1 cellular context compared by ENCODE assay signal in the genomic region with DNA sequence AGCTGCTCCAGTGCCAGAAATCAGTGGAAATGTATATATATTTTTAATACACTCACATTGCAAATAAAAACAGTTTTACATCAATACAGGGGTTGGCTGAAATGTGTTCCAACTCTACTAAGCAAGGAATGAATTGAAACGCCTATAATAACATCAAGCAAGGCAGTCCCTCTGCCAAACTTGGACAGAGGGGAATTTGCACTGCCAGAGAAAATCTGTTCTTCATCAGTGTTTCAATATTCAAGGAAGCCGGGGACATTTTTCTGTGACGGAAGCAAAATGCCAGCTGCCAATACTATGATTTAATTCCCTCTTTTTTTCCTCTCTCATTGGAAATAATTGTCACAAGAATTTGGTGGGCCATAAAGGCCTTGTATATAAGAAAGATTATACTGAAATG.
TF ChIP-seq lines count a peak whose summit lies in the region.

No MANE protein-coding gene starts in this region.

TF ChIP-seq in SK-N-SH, 30 proteins besides CTCF, POLR2A, EP300 and RAD21 (continued from another document):
- TF ChIP-seq, protein P1, sequence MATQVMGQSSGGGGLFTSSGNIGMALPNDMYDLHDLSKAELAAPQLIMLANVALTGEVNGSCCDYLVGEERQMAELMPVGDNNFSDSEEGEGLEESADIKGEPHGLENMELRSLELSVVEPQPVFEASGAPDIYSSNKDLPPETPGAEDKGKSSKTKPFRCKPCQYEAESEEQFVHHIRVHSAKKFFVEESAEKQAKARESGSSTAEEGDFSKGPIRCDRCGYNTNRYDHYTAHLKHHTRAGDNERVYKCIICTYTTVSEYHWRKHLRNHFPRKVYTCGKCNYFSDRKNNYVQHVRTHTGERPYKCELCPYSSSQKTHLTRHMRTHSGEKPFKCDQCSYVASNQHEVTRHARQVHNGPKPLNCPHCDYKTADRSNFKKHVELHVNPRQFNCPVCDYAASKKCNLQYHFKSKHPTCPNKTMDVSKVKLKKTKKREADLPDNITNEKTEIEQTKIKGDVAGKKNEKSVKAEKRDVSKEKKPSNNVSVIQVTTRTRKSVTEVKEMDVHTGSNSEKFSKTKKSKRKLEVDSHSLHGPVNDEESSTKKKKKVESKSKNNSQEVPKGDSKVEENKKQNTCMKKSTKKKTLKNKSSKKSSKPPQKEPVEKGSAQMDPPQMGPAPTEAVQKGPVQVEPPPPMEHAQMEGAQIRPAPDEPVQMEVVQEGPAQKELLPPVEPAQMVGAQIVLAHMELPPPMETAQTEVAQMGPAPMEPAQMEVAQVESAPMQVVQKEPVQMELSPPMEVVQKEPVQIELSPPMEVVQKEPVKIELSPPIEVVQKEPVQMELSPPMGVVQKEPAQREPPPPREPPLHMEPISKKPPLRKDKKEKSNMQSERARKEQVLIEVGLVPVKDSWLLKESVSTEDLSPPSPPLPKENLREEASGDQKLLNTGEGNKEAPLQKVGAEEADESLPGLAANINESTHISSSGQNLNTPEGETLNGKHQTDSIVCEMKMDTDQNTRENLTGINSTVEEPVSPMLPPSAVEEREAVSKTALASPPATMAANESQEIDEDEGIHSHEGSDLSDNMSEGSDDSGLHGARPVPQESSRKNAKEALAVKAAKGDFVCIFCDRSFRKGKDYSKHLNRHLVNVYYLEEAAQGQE (IDR thresholded peaks at IDR 0.05; ENCODE audit: low read depth, low read length), result no peak
- no peak for TF ChIP-seq SIN3A (IDR thresholded peaks at IDR 0.05; ENCODE audit: borderline replicate concordance, low read depth, low read length)
- no peak for TF ChIP-seq PBX3 (IDR thresholded peaks at IDR 0.05)
- TF ChIP-seq, protein P2, sequence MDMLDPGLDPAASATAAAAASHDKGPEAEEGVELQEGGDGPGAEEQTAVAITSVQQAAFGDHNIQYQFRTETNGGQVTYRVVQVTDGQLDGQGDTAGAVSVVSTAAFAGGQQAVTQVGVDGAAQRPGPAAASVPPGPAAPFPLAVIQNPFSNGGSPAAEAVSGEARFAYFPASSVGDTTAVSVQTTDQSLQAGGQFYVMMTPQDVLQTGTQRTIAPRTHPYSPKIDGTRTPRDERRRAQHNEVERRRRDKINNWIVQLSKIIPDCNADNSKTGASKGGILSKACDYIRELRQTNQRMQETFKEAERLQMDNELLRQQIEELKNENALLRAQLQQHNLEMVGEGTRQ (IDR thresholded peaks at IDR 0.05; ENCODE audit: borderline replicate concordance, low read depth, low read length), result no peak
- no peak for TF ChIP-seq TEAD4 (IDR thresholded peaks at IDR 0.05; ENCODE audit: borderline replicate concordance, insufficient read depth)
- TF ChIP-seq USF1 (IDR thresholded peaks at IDR 0.05; ENCODE audit: borderline replicate concordance, low read depth), result no peak
- no peak for TF ChIP-seq RXRA (IDR thresholded peaks at IDR 0.05; ENCODE audit: borderline replicate concordance, low read depth)
- TF ChIP-seq ELF1 (IDR thresholded peaks at IDR 0.05), result no peak
- TF ChIP-seq TAF1 (IDR thresholded peaks at IDR 0.05; ENCODE audit: borderline replicate concordance, low read depth, low read length), result no peak
- TF ChIP-seq, protein P3, sequence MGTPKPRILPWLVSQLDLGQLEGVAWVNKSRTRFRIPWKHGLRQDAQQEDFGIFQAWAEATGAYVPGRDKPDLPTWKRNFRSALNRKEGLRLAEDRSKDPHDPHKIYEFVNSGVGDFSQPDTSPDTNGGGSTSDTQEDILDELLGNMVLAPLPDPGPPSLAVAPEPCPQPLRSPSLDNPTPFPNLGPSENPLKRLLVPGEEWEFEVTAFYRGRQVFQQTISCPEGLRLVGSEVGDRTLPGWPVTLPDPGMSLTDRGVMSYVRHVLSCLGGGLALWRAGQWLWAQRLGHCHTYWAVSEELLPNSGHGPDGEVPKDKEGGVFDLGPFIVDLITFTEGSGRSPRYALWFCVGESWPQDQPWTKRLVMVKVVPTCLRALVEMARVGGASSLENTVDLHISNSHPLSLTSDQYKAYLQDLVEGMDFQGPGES (IDR thresholded peaks at IDR 0.05; ENCODE audit: low read depth, low read length), result no peak
